In the genomic region with DNA sequence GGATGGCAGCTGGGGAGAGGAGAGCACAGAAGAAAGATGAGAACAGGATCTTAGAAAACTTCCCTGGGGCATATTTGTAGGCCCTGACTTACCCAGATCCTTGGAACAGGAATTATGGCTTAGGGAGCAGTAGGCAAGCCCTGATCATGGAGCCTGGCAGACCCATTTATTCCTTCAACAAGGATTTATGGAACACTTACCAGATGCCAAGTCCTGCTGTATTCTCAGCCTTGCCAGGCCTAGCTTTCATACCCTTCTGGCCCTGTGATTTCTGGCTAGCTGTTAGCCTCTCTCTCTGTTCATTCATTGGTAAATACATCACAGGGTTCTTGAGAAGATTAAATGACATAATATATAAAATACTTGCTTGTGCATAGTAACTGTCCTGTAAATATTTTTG, we compare ENCODE assay signal across 26 cellular contexts. TPM values are rescaled to one million over a fixed set of nuclear protein-coding genes. Genes with fewer than 3 reads are reported as not detected.
DNase-seq lines count a peak whose midpoint lies in the region; FAIRE-seq and TF ChIP-seq lines count a peak whose summit lies in the region.
"Had no signal": no experiment of that assay in that cellular context is flagged by ENCODE, and none has a peak within 500 bp of the region (broad histone marks: within the 10 kb centered on the region; RNA-seq: fewer than 3 reads in every experiment).

No MANE protein-coding gene starts in this region.

- intact Hi-C loops in transverse colon (cut with DNase I; ENCODE audit: low total_unique reads) (no loop called here), kidney (cut with DNase I) (no loop called here), testis (cut with DNase I; ENCODE audit: low total_unique reads) (no loop called here)

- no peak overlapping the region for H3K18ac ChIP-seq in mesenchymal stem cell (ENCODE audit: low read depth in 1 of 2, low read length in 2 of 2)

- no peaks in the 10 kb centered on the region for H3K79me1 ChIP-seq in mesenchymal stem cell (replicated peaks; ENCODE audit: low read length, poor library complexity, severe bottlenecking)

- H4K20me1 ChIP-seq in SK-N-SH (ENCODE audit: insufficient read depth), result no peaks in the 10 kb centered on the region

- TF ChIP-seq POLR2A in transverse colon (IDR thresholded peaks at IDR 0.05) (no peak), testis (IDR thresholded peaks at IDR 0.05) (no peak)

- no peaks in the 10 kb centered on the region for H3K36me3 Mint-ChIP-seq in immature natural killer cell
- H3K36me3 Mint-ChIP-seq: naive B cell had no signal

- H3K14ac ChIP-seq in mesenchymal stem cell (ENCODE audit: low read length in 2 of 2), result no peak overlapping the region

- H3K9me3 ChIP-seq in SK-N-SH (no peaks in the 10 kb centered on the region), mesenchymal stem cell (ENCODE audit: control insufficient read depth, low read length) (no peaks in the 10 kb centered on the region), transverse colon (no peaks in the 10 kb centered on the region), kidney (ENCODE audit: control insufficient read depth in 1 of 2, low read length in 2 of 2) (no peaks in the 10 kb centered on the region), testis (no peaks in the 10 kb centered on the region)
- H3K9me3 ChIP-seq: heart right ventricle, tibial nerve had no signal

- TF ChIP-seq CTCF in SK-N-SH (IDR thresholded peaks at IDR 0.05) (no peak), transverse colon (IDR thresholded peaks at IDR 0.05) (no peak), kidney (IDR thresholded peaks at IDR 0.05; ENCODE audit: borderline replicate concordance, extremely low read depth, insufficient read depth) (no peak), testis (IDR thresholded peaks at IDR 0.05) (no peak)

- no peak for FAIRE-seq in kidney (lab: Jason Lieb, UNC)
- FAIRE-seq: H54, K562 had no signal

- no peak for TF ChIP-seq RAD21 in SK-N-SH (IDR thresholded peaks at IDR 0.05; ENCODE audit: low read length)

- no peak overlapping the region for H2AK5ac ChIP-seq in mesenchymal stem cell (ENCODE audit: low read length, severe bottlenecking)

- POLR2A ChIA-PET in SK-N-SH (lab: Yijun Ruan, JAX), result no interaction called here

- no peak overlapping the region for H4K8ac ChIP-seq in mesenchymal stem cell (ENCODE audit: low read length)

- H3K9ac ChIP-seq in SK-N-SH (no peak overlapping the region), mesenchymal stem cell (ENCODE audit: low read length) (no peak overlapping the region), kidney (ENCODE audit: low read length in 2 of 2) (no peak overlapping the region)

- H3K4me3 ChIP-seq in SK-N-SH (ENCODE audit: low read depth in 2 of 2, low read length in 1 of 2), result no peak overlapping the region
- no peak overlapping the region for H3K4me3 ChIP-seq in mesenchymal stem cell (ENCODE audit: insufficient read depth in 1 of 2, low read depth in 1 of 2, low read length in 2 of 2)
- H3K4me3 ChIP-seq in transverse colon, result no peak overlapping the region
- H3K4me3 ChIP-seq in kidney (ENCODE audit: low read length in 2 of 2), result no peak overlapping the region
- H3K4me3 ChIP-seq in testis, result no peak overlapping the region
- H3K4me3 ChIP-seq: dorsolateral prefrontal cortex, heart right ventricle, K562, tibial nerve had no signal

- H3K27me3 ChIP-seq in SK-N-SH (ENCODE audit: insufficient read depth) (no peaks in the 10 kb centered on the region), mesenchymal stem cell (ENCODE audit: control insufficient read depth in 1 of 2, insufficient read depth in 1 of 2, low read length in 2 of 2) (peaks cover 0 to 5% of the 10 kb centered on the region in 2 experiments), transverse colon (no peaks in the 10 kb centered on the region), testis (no peaks in the 10 kb centered on the region)
- H3K27me3 ChIP-seq: dorsolateral prefrontal cortex, heart right ventricle, tibial nerve had no signal

- H3K9me3 Mint-ChIP-seq in immature natural killer cell, result peaks cover 0 to 1% (median 0%) of the 10 kb centered on the region in 6 donors
- H3K9me3 Mint-ChIP-seq: activated CD4-positive, alpha-beta T cell treated with anti-CD3 and anti-CD28 coated beads, Interleukin-2, amount 10 ng/mL, durations not matched to agents 7 days and 5 days had no signal

- H3K4me2 ChIP-seq in SK-N-SH (no peak overlapping the region), mesenchymal stem cell (ENCODE audit: low read length, poor library complexity, severe bottlenecking) (no peak overlapping the region)

- no peak overlapping the region for H2BK15ac ChIP-seq in mesenchymal stem cell (ENCODE audit: low read depth, poor library complexity, severe bottlenecking)

- H3K9me2 ChIP-seq in SK-N-SH, result no peaks in the 10 kb centered on the region

- in situ Hi-C loops in transverse colon (cut with MboI; ENCODE audit: low pct_ligation_motif_present in 1 of 4, low pct_unique_long_range_greater_than_20kb in 1 of 4, low sequenced_read_pairs in 3 of 4), result no loop called here

- H3K4me1 ChIP-seq in SK-N-SH (ENCODE audit: control insufficient read depth in 1 of 2, insufficient read depth in 2 of 2, low read depth in 1 of 2, low read length in 1 of 2), result peaks cover 7 to 19% of the 10 kb centered on the region in 2 experiments; a peak in 3 of 4 replicates
- H3K4me1 ChIP-seq in mesenchymal stem cell (ENCODE audit: control insufficient read depth, insufficient read depth, low read depth, low read length), result peaks cover 14% of the 10 kb centered on the region
- peaks cover 7 to 22% (median 17%) of the 10 kb centered on the region in 4 donors for H3K4me1 ChIP-seq in transverse colon
- no peaks in the 10 kb centered on the region for H3K4me1 ChIP-seq in kidney (ENCODE audit: control insufficient read depth in 1 of 2, insufficient read depth in 1 of 2, low read depth in 1 of 2, low read length in 2 of 2)
- H3K4me1 ChIP-seq in testis, result no peaks in the 10 kb centered on the region

- peaks cover 0 to 3% (median 2%) of the 10 kb centered on the region in 3 donors for H3K27me3 Mint-ChIP-seq in immature natural killer cell (ENCODE audit: low read depth in 3 of 3)
- H3K27me3 Mint-ChIP-seq: activated CD4-positive, alpha-beta T cell treated with anti-CD3 and anti-CD28 coated beads, Interleukin-2, amount 10 ng/mL, durations not matched to agents 7 days and 5 days; naive B cell had no signal

- DNase-seq in NCI-H1436 treated with DMSO at 0.1 percent for 48 hours (lab: John Stamatoyannopoulos, UW) (peak; percentile 12), NCI-H1436 (lab: John Stamatoyannopoulos, UW) (no peak), SK-N-SH (no peak), mesenchymal stem cell (no peak), transverse colon (no peak), immature natural killer cell (no peak), kidney (no peak), testis (no peak)
- DNase-seq: activated CD4-positive, alpha-beta T cell treated with anti-CD3 and anti-CD28 coated beads, Interleukin-2, amount 10 ng/mL, durations not matched to agents 7 days and 5 days; activated naive CD4-positive, alpha-beta T cell treated with anti-CD3 and anti-CD28 coated beads, Interleukin-2, amount 50 U/mL, for 16 hours; activated T-cell treated with anti-CD3 and anti-CD28 coated beads, Interleukin-2, amount 50 U/mL, for 48 hours; caudate nucleus; DND-41; dorsolateral prefrontal cortex; heart right ventricle; left colon; naive B cell; NCI-H187; NCI-H748 treated with DMSO at 0.1 percent for 48 hours; nucleus accumbens; stimulated activated CD4-positive, alpha-beta T cell treated with anti-CD3 and anti-CD28 coated beads, Interleukin-2, amount 100 ng/mL, for 48 hours; stimulated activated naive CD4-positive, alpha-beta T cell; WERI-Rb-1 had no signal

- TF ChIP-seq EP300 in SK-N-SH (IDR thresholded peaks at IDR 0.05; ENCODE audit: borderline replicate concordance in 1 of 2, low read depth in 1 of 2, low read length in 1 of 2), result no peak
- no peak for TF ChIP-seq EP300 in transverse colon (IDR thresholded peaks at IDR 0.05; ENCODE audit: low read depth)

- H3K23ac ChIP-seq in mesenchymal stem cell (ENCODE audit: low read length in 2 of 2), result no peak overlapping the region

- H3K4ac ChIP-seq in mesenchymal stem cell (ENCODE audit: low read depth in 1 of 2, low read length in 2 of 2), result no peak overlapping the region

- H3K27ac ChIP-seq in SK-N-SH (ENCODE audit: low read depth in 2 of 2, low read length in 1 of 2) (peak overlapping the region; percentile 12 to 26; a peak in 2 of 4 replicates), mesenchymal stem cell (ENCODE audit: low read length, poor library complexity, severe bottlenecking) (peak overlapping the region; percentile 1), transverse colon (peak overlapping the region; percentile 85 to 94 (median 90)), kidney (ENCODE audit: low read depth in 2 of 2, low read length in 2 of 2) (no peak overlapping the region), testis (no peak overlapping the region)
- H3K27ac ChIP-seq: WERI-Rb-1 had no signal

- no peak overlapping the region for H2AFZ ChIP-seq in SK-N-SH (ENCODE audit: low read depth)
- H2AFZ ChIP-seq in mesenchymal stem cell (ENCODE audit: low read depth, low read length), result peak overlapping the region; percentile 51

- peaks cover 8 to 14% of the 10 kb centered on the region in 2 donors for H3K4me1 Mint-ChIP-seq in immature natural killer cell
- H3K4me1 Mint-ChIP-seq: activated CD4-positive, alpha-beta T cell treated with anti-CD3 and anti-CD28 coated beads, Interleukin-2, amount 10 ng/mL, durations not matched to agents 7 days and 5 days; naive B cell had no signal

- H3K4me3 Mint-ChIP-seq in immature natural killer cell, result no peak overlapping the region
- H3K4me3 Mint-ChIP-seq: activated CD4-positive, alpha-beta T cell treated with anti-CD3 and anti-CD28 coated beads, Interleukin-2, amount 10 ng/mL, durations not matched to agents 7 days and 5 days; naive B cell had no signal

- CTCF ChIA-PET in SK-N-SH (lab: Yijun Ruan, JAX), result interaction anchor here (1.7 to 3.0 kb wide), 3 partner anchors 9 to 270 kb away, joined by 6 to 9 read pairs (median 7); no protein-coding TSS in a partner anchor

- H3F3A ChIP-seq in SK-N-SH (replicated peaks; ENCODE audit: insufficient read depth), result peaks cover 20% of the 10 kb centered on the region

- no peak overlapping the region for H2BK5ac ChIP-seq in mesenchymal stem cell (ENCODE audit: low read depth, low read length, poor library complexity, severe bottlenecking)

- no peak overlapping the region for H2BK120ac ChIP-seq in mesenchymal stem cell (ENCODE audit: low read depth, low read length)

- H3K27ac Mint-ChIP-seq in immature natural killer cell, result no peak overlapping the region
- H3K27ac Mint-ChIP-seq: activated CD4-positive, alpha-beta T cell treated with anti-CD3 and anti-CD28 coated beads, Interleukin-2, amount 10 ng/mL, durations not matched to agents 7 days and 5 days had no signal

- no peaks in the 10 kb centered on the region for H3K36me3 ChIP-seq in SK-N-SH (replicated peaks in 1 of 2; ENCODE audit: control insufficient read depth in 1 of 2, insufficient read depth in 2 of 2, low read length in 1 of 2)
- no peaks in the 10 kb centered on the region for H3K36me3 ChIP-seq in mesenchymal stem cell (ENCODE audit: control insufficient read depth in 1 of 2, insufficient read depth in 2 of 2, low read depth in 1 of 2, low read length in 2 of 2)
- no peaks in the 10 kb centered on the region for H3K36me3 ChIP-seq in transverse colon
- no peaks in the 10 kb centered on the region for H3K36me3 ChIP-seq in kidney (ENCODE audit: control insufficient read depth in 1 of 2, insufficient read depth in 2 of 2, low read length in 2 of 2)
- H3K36me3 ChIP-seq in testis (ENCODE audit: low read depth, missing control alignments), result no peaks in the 10 kb centered on the region
- H3K36me3 ChIP-seq: heart right ventricle, tibial nerve, WERI-Rb-1 had no signal

- no peak overlapping the region for H4K91ac ChIP-seq in mesenchymal stem cell (ENCODE audit: low read length)

- H3K79me2 ChIP-seq in SK-N-SH (ENCODE audit: insufficient read depth), result no peaks in the 10 kb centered on the region

- no peak overlapping the region for H2BK12ac ChIP-seq in mesenchymal stem cell (ENCODE audit: low read length in 2 of 2)

RNA-seq across cellular contexts. Expression of a gene that starts 32.4 kb away (rescaled TPM):
- polyA plus RNA-seq in SK-N-SH (2012; rRNA removed) (156 and 292 TPM in 2 replicates), immature natural killer cell (100 to 1,000 TPM; 300 to 594 (median 317) TPM), kidney (ENCODE audit: insufficient read depth, low read depth, low replicate concordance) (307 TPM), testis (ENCODE audit: insufficient read depth, low read depth, low replicate concordance) (249 TPM)
- 324 and 359 TPM in 2 replicates for polyA plus RNA-seq in SK-N-SH (2012; cell fraction: cytosol; rRNA removed)
- polyA plus RNA-seq in SK-N-SH (2012; cell fraction: nucleus; rRNA removed), result 60.3 and 116 TPM in 2 replicates
- polyA plus RNA-seq in mesenchymal stem cell (2013, experiment 1 of 2), result 196 TPM
- 205 TPM for polyA plus RNA-seq in mesenchymal stem cell (2013, experiment 2 of 2)
- total RNA-seq in transverse colon (100 to 1,000 TPM in 2 of 4 donors, 10 to 100 TPM in 2; 42.3 to 208 (median 117) TPM), kidney (199 TPM), testis (100 to 1,000 TPM; 134 to 159 TPM)

Comparison
In these comparisons a context has a peak if more than half of its experiments do, and no peak if none do; other contexts are left out.
1. H3K27ac ChIP-seq: peak in SK-N-SH (2 of 2), mesenchymal stem cell (single experiment) and transverse colon (4 of 4); none in kidney (0 of 2) and testis (0 of 2).